In the genomic region with DNA sequence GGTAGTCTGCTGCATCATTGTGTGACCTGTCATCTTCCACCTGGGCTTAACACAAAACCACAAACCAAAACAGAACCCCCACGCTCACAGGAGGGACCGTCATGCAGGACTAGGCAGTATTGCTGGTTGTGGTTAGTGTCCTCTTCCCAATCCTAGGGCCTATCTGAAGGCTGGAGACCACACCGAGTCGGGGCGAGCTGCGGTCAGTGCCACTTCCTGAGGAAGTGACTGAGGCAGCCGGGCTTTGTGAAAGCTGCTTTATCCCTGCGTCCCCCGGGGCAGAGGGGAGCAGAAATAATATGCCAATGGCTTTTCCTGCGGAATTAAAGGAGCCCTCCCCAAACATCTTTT, we compare ENCODE assay signal across 9 cellular contexts.
DNase-seq lines count a peak whose midpoint lies in the region; ATAC-seq, FAIRE-seq and TF ChIP-seq lines count a peak whose summit lies in the region.
"Had no signal": no experiment of that assay in that cellular context is flagged by ENCODE, and none has a peak within 500 bp of the region (broad histone marks: within the 10 kb centered on the region; RNA-seq: fewer than 3 reads in every experiment).

No MANE protein-coding gene starts in this region.

- TF ChIP-seq CTCF in SU-DHL-6 (IDR thresholded peaks at IDR 0.05; ENCODE audit: insufficient read depth, low read length, poor library complexity, severe bottlenecking) = no peak

- FAIRE-seq in H54 (lab: Jason Lieb, UNC) = no peak
- FAIRE-seq: pancreas had no signal

- DNase-seq in fibroblast of peridontal ligament (ENCODE audit: extremely low read depth) (peak; percentile 47), posterior cingulate gyrus (peak in 6 of 10 donors; percentile 40 to 88 (median 51)), H54 (ENCODE audit: insufficient read length, low spot score) (no peak), ecto neural progenitor cell (ENCODE audit: low spot score) (no peak), NCI-H2171 treated with DMSO at 0.1 percent for 48 hours (lab: John Stamatoyannopoulos, UW) (no peak)

- H3K9me3 ChIP-seq in SU-DHL-6 (ENCODE audit: insufficient read depth, low read length) = no peaks in the 10 kb centered on the region
- H3K9me3 ChIP-seq: pancreas had no signal

- peak overlapping the region; percentile 63 for H3K4me2 ChIP-seq in SU-DHL-6 (ENCODE audit: low read depth, low read length, poor library complexity, severe bottlenecking)

- H3K27ac ChIP-seq in SU-DHL-6 (ENCODE audit: low read depth, low read length) = peak overlapping the region; percentile 86

- peaks cover 42% of the 10 kb centered on the region for H3F3A ChIP-seq in SU-DHL-6 (ENCODE audit: insufficient read depth)

- H3K9ac ChIP-seq in SU-DHL-6 (ENCODE audit: low read length) = peak overlapping the region; percentile 49; the same call in 1 of the 2 replicates

- H3K36me3 ChIP-seq in SU-DHL-6 (ENCODE audit: low read length) = peaks cover 4% of the 10 kb centered on the region; the same call in 1 of the 2 replicates
- H3K36me3 ChIP-seq: pancreas had no signal

- H3K27me3 ChIP-seq in SU-DHL-6 (ENCODE audit: low read length) = no peaks in the 10 kb centered on the region
- H3K27me3 ChIP-seq: pancreas had no signal

- peak; percentile 87 for ATAC-seq in GM18511 (IDR thresholded peaks at IDR 0.05; ENCODE audit: unreplicated experiment)
- ATAC-seq in HG03045 (IDR thresholded peaks at IDR 0.05; ENCODE audit: unreplicated experiment) = peak; percentile 81

- no peaks in the 10 kb centered on the region for H4K20me1 ChIP-seq in SU-DHL-6 (ENCODE audit: low read depth, low read length)

- H3K4me3 ChIP-seq in SU-DHL-6 (ENCODE audit: insufficient read depth, low read length, poor library complexity, severe bottlenecking) = peak overlapping the region; percentile 28
- H3K4me3 ChIP-seq: pancreas had no signal

- no peak for TF ChIP-seq POLR2A in H54 (IDR thresholded peaks at IDR 0.05; ENCODE audit: low read depth, low read length)

- intact Hi-C loops in posterior cingulate gyrus (cut with DNase I) = no loop called here

- H3K79me2 ChIP-seq in SU-DHL-6 (ENCODE audit: insufficient read depth, low read length) = peaks cover 26% of the 10 kb centered on the region

- H3K9me2 ChIP-seq in SU-DHL-6 (replicated peaks; ENCODE audit: insufficient read depth, low read length) = no peaks in the 10 kb centered on the region

- H2AFZ ChIP-seq in SU-DHL-6 (ENCODE audit: low read depth, low read length, severe bottlenecking) = no peak overlapping the region

Comparison
In these comparisons a context has a peak if more than half of its experiments do, and no peak if none do; other contexts are left out.
1. DNase-seq: peak in fibroblast of peridontal ligament (single experiment) and posterior cingulate gyrus (6 of 10); none in H54 (single experiment), ecto neural progenitor cell (single experiment) and NCI-H2171 treated with DMSO at 0.1 percent for 48 hours (single experiment).